1 cellular context compared by ENCODE assay signal in genomic region chr16:20402651-20403050, GRCh38.
TF ChIP-seq lines count a peak whose summit lies in the region.

No MANE protein-coding gene starts in this region.

TF ChIP-seq in HepG2, 621 proteins besides CTCF, POLR2A, EP300 and RAD21 (continues in another document):
- TF ChIP-seq PITX1 (CRISPR knock-in tag; IDR thresholded peaks at IDR 0.05) (0 out of 2 replicates have a peak, but pooled peaks have one; percentile 22), NRL (CRISPR knock-in tag; IDR thresholded peaks at IDR 0.05; ENCODE audit: borderline replicate concordance) (peak; percentile 66; the same call in 1 of the 2 replicates), ZNF891 (CRISPR knock-in tag; IDR thresholded peaks at IDR 0.05) (peak; percentile 83), HES4 (CRISPR knock-in tag; IDR thresholded peaks at IDR 0.05; ENCODE audit: borderline replicate concordance) (no peak), JUN (CRISPR knock-in tag; IDR thresholded peaks at IDR 0.05) (0 out of 2 replicates have a peak, but pooled peaks have one; percentile 17), ZNF292 (CRISPR knock-in tag; IDR thresholded peaks at IDR 0.05; ENCODE audit: borderline replicate concordance, low read depth) (peak; percentile 20; the same call in 1 of the 2 replicates), ZNF407 (CRISPR knock-in tag; IDR thresholded peaks at IDR 0.05; ENCODE audit: not compliant biosample characterization) (no peak), GLI4 (CRISPR knock-in tag; IDR thresholded peaks at IDR 0.05; ENCODE audit: borderline replicate concordance) (no peak), MTA1 (CRISPR knock-in tag; IDR thresholded peaks at IDR 0.05; ENCODE audit: borderline replicate concordance) (peak; percentile 56; the same call in 1 of the 2 replicates), HBP1 (CRISPR knock-in tag; IDR thresholded peaks at IDR 0.05; ENCODE audit: low read depth) (no peak), U2AF2 (IDR thresholded peaks at IDR 0.05; ENCODE audit: low read depth, low read length) (no peak), ZNF446 (CRISPR knock-in tag; IDR thresholded peaks at IDR 0.05) (0 out of 2 replicates have a peak, but pooled peaks have one; percentile 2), SALL1 (CRISPR knock-in tag; IDR thresholded peaks at IDR 0.05) (peak; percentile 29; the same call in 1 of the 2 replicates), BORCS8-MEF2B (CRISPR knock-in tag; IDR thresholded peaks at IDR 0.05) (peak; percentile 17; the same call in 1 of the 2 replicates), ZNF224 (CRISPR knock-in tag; IDR thresholded peaks at IDR 0.05) (0 out of 2 replicates have a peak, but pooled peaks have one; percentile 33), RBM39 (IDR thresholded peaks at IDR 0.05; ENCODE audit: low read depth, low read length, poor library complexity, severe bottlenecking) (no peak), ZNF350 (CRISPR knock-in tag; IDR thresholded peaks at IDR 0.05; ENCODE audit: borderline replicate concordance, low read depth) (no peak), DZIP1 (CRISPR knock-in tag; IDR thresholded peaks at IDR 0.05) (0 out of 2 replicates have a peak, but pooled peaks have one; percentile 40), ZNF7 (CRISPR knock-in tag; IDR thresholded peaks at IDR 0.05) (no peak)
- TF ChIP-seq, protein P1, sequence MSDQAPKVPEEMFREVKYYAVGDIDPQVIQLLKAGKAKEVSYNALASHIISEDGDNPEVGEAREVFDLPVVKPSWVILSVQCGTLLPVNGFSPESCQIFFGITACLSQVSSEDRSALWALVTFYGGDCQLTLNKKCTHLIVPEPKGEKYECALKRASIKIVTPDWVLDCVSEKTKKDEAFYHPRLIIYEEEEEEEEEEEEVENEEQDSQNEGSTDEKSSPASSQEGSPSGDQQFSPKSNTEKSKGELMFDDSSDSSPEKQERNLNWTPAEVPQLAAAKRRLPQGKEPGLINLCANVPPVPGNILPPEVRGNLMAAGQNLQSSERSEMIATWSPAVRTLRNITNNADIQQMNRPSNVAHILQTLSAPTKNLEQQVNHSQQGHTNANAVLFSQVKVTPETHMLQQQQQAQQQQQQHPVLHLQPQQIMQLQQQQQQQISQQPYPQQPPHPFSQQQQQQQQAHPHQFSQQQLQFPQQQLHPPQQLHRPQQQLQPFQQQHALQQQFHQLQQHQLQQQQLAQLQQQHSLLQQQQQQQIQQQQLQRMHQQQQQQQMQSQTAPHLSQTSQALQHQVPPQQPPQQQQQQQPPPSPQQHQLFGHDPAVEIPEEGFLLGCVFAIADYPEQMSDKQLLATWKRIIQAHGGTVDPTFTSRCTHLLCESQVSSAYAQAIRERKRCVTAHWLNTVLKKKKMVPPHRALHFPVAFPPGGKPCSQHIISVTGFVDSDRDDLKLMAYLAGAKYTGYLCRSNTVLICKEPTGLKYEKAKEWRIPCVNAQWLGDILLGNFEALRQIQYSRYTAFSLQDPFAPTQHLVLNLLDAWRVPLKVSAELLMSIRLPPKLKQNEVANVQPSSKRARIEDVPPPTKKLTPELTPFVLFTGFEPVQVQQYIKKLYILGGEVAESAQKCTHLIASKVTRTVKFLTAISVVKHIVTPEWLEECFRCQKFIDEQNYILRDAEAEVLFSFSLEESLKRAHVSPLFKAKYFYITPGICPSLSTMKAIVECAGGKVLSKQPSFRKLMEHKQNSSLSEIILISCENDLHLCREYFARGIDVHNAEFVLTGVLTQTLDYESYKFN (CRISPR knock-in tag; conservative IDR thresholded peaks at IDR 0.05): no peak
- TF ChIP-seq, protein P2, sequence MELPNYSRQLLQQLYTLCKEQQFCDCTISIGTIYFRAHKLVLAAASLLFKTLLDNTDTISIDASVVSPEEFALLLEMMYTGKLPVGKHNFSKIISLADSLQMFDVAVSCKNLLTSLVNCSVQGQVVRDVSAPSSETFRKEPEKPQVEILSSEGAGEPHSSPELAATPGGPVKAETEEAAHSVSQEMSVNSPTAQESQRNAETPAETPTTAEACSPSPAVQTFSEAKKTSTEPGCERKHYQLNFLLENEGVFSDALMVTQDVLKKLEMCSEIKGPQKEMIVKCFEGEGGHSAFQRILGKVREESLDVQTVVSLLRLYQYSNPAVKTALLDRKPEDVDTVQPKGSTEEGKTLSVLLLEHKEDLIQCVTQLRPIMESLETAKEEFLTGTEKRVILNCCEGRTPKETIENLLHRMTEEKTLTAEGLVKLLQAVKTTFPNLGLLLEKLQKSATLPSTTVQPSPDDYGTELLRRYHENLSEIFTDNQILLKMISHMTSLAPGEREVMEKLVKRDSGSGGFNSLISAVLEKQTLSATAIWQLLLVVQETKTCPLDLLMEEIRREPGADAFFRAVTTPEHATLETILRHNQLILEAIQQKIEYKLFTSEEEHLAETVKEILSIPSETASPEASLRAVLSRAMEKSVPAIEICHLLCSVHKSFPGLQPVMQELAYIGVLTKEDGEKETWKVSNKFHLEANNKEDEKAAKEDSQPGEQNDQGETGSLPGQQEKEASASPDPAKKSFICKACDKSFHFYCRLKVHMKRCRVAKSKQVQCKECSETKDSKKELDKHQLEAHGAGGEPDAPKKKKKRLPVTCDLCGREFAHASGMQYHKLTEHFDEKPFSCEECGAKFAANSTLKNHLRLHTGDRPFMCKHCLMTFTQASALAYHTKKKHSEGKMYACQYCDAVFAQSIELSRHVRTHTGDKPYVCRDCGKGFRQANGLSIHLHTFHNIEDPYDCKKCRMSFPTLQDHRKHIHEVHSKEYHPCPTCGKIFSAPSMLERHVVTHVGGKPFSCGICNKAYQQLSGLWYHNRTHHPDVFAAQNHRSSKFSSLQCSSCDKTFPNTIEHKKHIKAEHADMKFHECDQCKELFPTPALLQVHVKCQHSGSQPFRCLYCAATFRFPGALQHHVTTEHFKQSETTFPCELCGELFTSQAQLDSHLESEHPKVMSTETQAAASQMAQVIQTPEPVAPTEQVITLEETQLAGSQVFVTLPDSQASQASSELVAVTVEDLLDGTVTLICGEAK (IDR thresholded peaks at IDR 0.05): no peak
- TF ChIP-seq, protein P2 (CRISPR knock-in tag; IDR thresholded peaks at IDR 0.05): 0 out of 2 replicates have a peak, but pooled peaks have one; percentile 9
